23 cellular contexts compared by ENCODE assay signal in the genomic region with DNA sequence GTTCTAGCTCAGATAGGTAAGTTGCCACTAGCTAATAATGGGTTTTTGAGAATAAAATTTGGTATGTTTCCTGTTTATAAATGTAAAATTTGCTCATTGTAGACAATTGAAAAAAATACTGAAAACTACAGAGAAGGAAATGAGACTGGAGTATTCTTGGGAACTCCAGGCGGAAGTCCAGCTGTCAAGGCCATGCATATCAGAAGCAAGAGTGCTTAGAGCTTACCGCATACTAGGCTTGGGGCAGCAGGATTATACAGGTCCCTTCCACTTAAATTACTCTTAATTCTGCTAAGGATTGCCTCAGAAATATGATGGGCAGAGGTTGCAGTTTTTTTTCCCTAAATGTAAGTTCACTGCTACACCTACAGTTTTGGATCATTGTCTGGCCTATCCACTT. TPM values are rescaled to one million over a fixed set of nuclear protein-coding genes. Genes with fewer than 3 reads are reported as not detected.
DNase-seq lines count a peak whose midpoint lies in the region; ATAC-seq, FAIRE-seq and TF ChIP-seq lines count a peak whose summit lies in the region.
"Had no signal": no experiment of that assay in that cellular context is flagged by ENCODE, and none has a peak within 500 bp of the region (broad histone marks: within the 10 kb centered on the region; RNA-seq: fewer than 3 reads in every experiment).

No MANE protein-coding gene starts in this region.

- H2BK15ac ChIP-seq in mesendoderm (replicated peaks; ENCODE audit: low read depth): no peak overlapping the region

- intact Hi-C loops in right lobe of liver (cut with DNase I) (no loop called here), HepG2 (cut with micrococcal nuclease; ENCODE audit: unreplicated experiment) (no loop called here), spleen (cut with DNase I; ENCODE audit: low total_unique reads) (no loop called here)

- H3K23ac ChIP-seq in mesendoderm (ENCODE audit: low read length): no peak overlapping the region

- H3K27ac ChIP-seq in right lobe of liver (no peak overlapping the region), HepG2 (ENCODE audit: extremely low read length, insufficient read depth, low read length) (no peak overlapping the region), mesendoderm (ENCODE audit: low read depth, low read length) (no peak overlapping the region), spleen (peak overlapping the region in 7 of 8 donors; percentile 12 to 65 (median 49))
- H3K27ac ChIP-seq: 22Rv1; A549; BLaER1 treated with 17β-estradiol and CSF1 and Interleukin-3, amounts not matched to agents 10 nM and 100 nM; C4-2B had no signal

- H4K8ac ChIP-seq in mesendoderm (ENCODE audit: low read depth, low read length): peak overlapping the region; percentile 39

- H2BK120ac ChIP-seq in mesendoderm (ENCODE audit: low read depth, low read length): no peak overlapping the region

- no peaks in the 10 kb centered on the region for H4K20me1 ChIP-seq in HepG2 (ENCODE audit: insufficient read depth, low read length)
- H4K20me1 ChIP-seq: BLaER1 treated with 17β-estradiol and CSF1 and Interleukin-3, amounts not matched to agents 10 nM and 100 nM had no signal

- TF ChIP-seq EP300 in HepG2 (IDR thresholded peaks at IDR 0.05; ENCODE audit: low read depth in 2 of 2, low read length in 2 of 2) (no peak), HepG2 (CRISPR knock-in tag; IDR thresholded peaks at IDR 0.05; ENCODE audit: borderline replicate concordance) (no peak)

- POLR2A ChIA-PET in HepG2 (lab: Yijun Ruan, JAX): no interaction called here

- FAIRE-seq in HepG2 (lab: Jason Lieb, UNC): no peak
- FAIRE-seq: A549, D721Med, GM12878, GM12892, GM18507 had no signal

- H3K9me3 Mint-ChIP-seq in activated T-cell treated with anti-CD3 and anti-CD28 coated beads, Interleukin-2, amount 50 U/mL, for 4 hours: peaks cover 6% of the 10 kb centered on the region
- H3K9me3 Mint-ChIP-seq: CD4-positive, alpha-beta T cell had no signal

- H3K4me1 Mint-ChIP-seq in activated T-cell treated with anti-CD3 and anti-CD28 coated beads, Interleukin-2, amount 50 U/mL, for 4 hours (ENCODE audit: low read depth): peaks cover 37% of the 10 kb centered on the region

- H3K27me3 Mint-ChIP-seq in activated T-cell treated with anti-CD3 and anti-CD28 coated beads, Interleukin-2, amount 50 U/mL, for 4 hours (ENCODE audit: low read depth): no peaks in the 10 kb centered on the region
- H3K27me3 Mint-ChIP-seq: B cell; CD4-positive, alpha-beta T cell had no signal

- H3K4me3 Mint-ChIP-seq in activated T-cell treated with anti-CD3 and anti-CD28 coated beads, Interleukin-2, amount 50 U/mL, for 4 hours: no peak overlapping the region
- H3K4me3 Mint-ChIP-seq: B cell; CD4-positive, alpha-beta T cell; CD8-positive, alpha-beta T cell had no signal

- H2AK5ac ChIP-seq in mesendoderm (ENCODE audit: low read length): no peak overlapping the region

- TF ChIP-seq RAD21 in HepG2 (CRISPR knock-in tag; IDR thresholded peaks at IDR 0.05): no peak

- no peaks in the 10 kb centered on the region for H3K4me1 ChIP-seq in right lobe of liver
- H3K4me1 ChIP-seq in HepG2 (ENCODE audit: insufficient read depth, low read length): 0 out of 2 replicates have a peak, but pooled peaks cover 6% of the 10 kb centered on the region
- H3K4me1 ChIP-seq in mesendoderm (ENCODE audit: control insufficient read depth, low read depth, low read length): no peaks in the 10 kb centered on the region
- peaks cover 4 to 70% (median 35%) of the 10 kb centered on the region in 6 donors for H3K4me1 ChIP-seq in spleen
- H3K4me1 ChIP-seq: A549 had no signal

- peak in 3 of 4 donors; percentile 47 to 53 (median 48) for ATAC-seq in right lobe of liver
- no peak for ATAC-seq in HepG2
- no peak for ATAC-seq in activated T-cell treated with anti-CD3 and anti-CD28 coated beads, Interleukin-2, amount 50 U/mL, for 4 hours
- no peak for ATAC-seq in esophagus mucosa
- ATAC-seq: A549; CD8-positive, alpha-beta T cell; GM12878 had no signal

- H2AFZ ChIP-seq in HepG2 (ENCODE audit: low read length): no peak overlapping the region

- no peak overlapping the region for H4K5ac ChIP-seq in mesendoderm (ENCODE audit: low read length)

- CTCF ChIA-PET in HepG2 (lab: Yijun Ruan, JAX; ENCODE audit: low intra/inter-chr PET ratio, low total read pairs): no interaction called here

- no peak overlapping the region for H2BK5ac ChIP-seq in mesendoderm (ENCODE audit: low read length)

- H3K27me3 ChIP-seq in right lobe of liver (no peaks in the 10 kb centered on the region), HepG2 (ENCODE audit: control insufficient read depth in 1 of 2, insufficient read depth in 2 of 2, low read length in 2 of 2) (no peaks in the 10 kb centered on the region), mesendoderm (ENCODE audit: insufficient read depth, low read length, poor library complexity) (no peaks in the 10 kb centered on the region), spleen (replicated peaks in 1 of 7) (no peaks in the 10 kb centered on the region)
- H3K27me3 ChIP-seq: BLaER1 treated with 17β-estradiol and CSF1 and Interleukin-3, amounts not matched to agents 10 nM and 100 nM had no signal

- TF ChIP-seq POLR2A in right lobe of liver (IDR thresholded peaks at IDR 0.05): no peak
- no peak for TF ChIP-seq POLR2A in HepG2 (IDR thresholded peaks at IDR 0.05; ENCODE audit: insufficient read depth in 1 of 2, low read depth in 2 of 2, low read length in 2 of 2)
- TF ChIP-seq POLR2A in spleen (IDR thresholded peaks at IDR 0.05): no peak

- H3K79me2 ChIP-seq in HepG2 (ENCODE audit: insufficient read depth, low read length) (peaks cover 7% of the 10 kb centered on the region), mesendoderm (ENCODE audit: control insufficient read depth, insufficient read depth, low read length) (no peaks in the 10 kb centered on the region)

- DNase-seq in NCI-H82 (lab: John Stamatoyannopoulos, UW) (peak; percentile 19), NCI-H82 treated with DMSO at 0.1 percent for 48 hours (lab: John Stamatoyannopoulos, UW; ENCODE audit: unreplicated experiment) (no peak), right lobe of liver (no peak), HepG2 (ENCODE audit: low spot score) (no peak), mesendoderm (no peak), spleen (no peak)
- DNase-seq in activated T-cell treated with anti-CD3 and anti-CD28 coated beads, Interleukin-2, amount 50 U/mL, for 4 hours: no peak
- DNase-seq: AML-193; Caco-2; Calu3; CD4-positive, alpha-beta T cell; CD8-positive, alpha-beta T cell; DMS79 treated with DMSO at 0.1 percent for 48 hours had no signal

- H3K36me3 ChIP-seq in right lobe of liver: no peaks in the 10 kb centered on the region
- H3K36me3 ChIP-seq in HepG2 (replicated peaks in 1 of 2; ENCODE audit: control insufficient read depth in 1 of 2, insufficient read depth in 2 of 2, low read length in 2 of 2): no peaks in the 10 kb centered on the region
- H3K36me3 ChIP-seq in mesendoderm (ENCODE audit: control insufficient read depth, insufficient read depth, low read length): no peaks in the 10 kb centered on the region
- no peaks in the 10 kb centered on the region for H3K36me3 ChIP-seq in spleen

- peaks cover 10% of the 10 kb centered on the region for H3K36me3 Mint-ChIP-seq in activated T-cell treated with anti-CD3 and anti-CD28 coated beads, Interleukin-2, amount 50 U/mL, for 4 hours (ENCODE audit: insufficient read depth)

- BruUV-seq in HepG2 (replicated peaks; lab: Mats Ljungman, UMichigan): no TSS peak

- H3K4me2 ChIP-seq in HepG2 (ENCODE audit: low read depth, low read length) (no peak overlapping the region), mesendoderm (ENCODE audit: low read length) (no peak overlapping the region)
- H3K4me2 ChIP-seq: A549; BLaER1 treated with 17β-estradiol and CSF1 and Interleukin-3, amounts not matched to agents 10 nM and 100 nM had no signal

- TF ChIP-seq CTCF in right lobe of liver (IDR thresholded peaks at IDR 0.05) (no peak), HepG2 (CRISPR knock-in tag; IDR thresholded peaks at IDR 0.05) (no peak), spleen (IDR thresholded peaks at IDR 0.05 in 8 of 11, conservative IDR thresholded peaks at IDR 0.05 in 3 of 11) (no peak)

- no peak overlapping the region for H3K18ac ChIP-seq in mesendoderm (ENCODE audit: low read length)

- H3K9ac ChIP-seq in HepG2 (ENCODE audit: insufficient read depth, low read depth, low read length): no peak overlapping the region
- no peak overlapping the region for H3K9ac ChIP-seq in mesendoderm (ENCODE audit: low read length)
- H3K9ac ChIP-seq: BLaER1 treated with 17β-estradiol and CSF1 and Interleukin-3, amounts not matched to agents 10 nM and 100 nM had no signal

- no peak overlapping the region for H3K4ac ChIP-seq in mesendoderm (ENCODE audit: low read depth, low read length)

- H3K56ac ChIP-seq in mesendoderm (ENCODE audit: low read length): no peak overlapping the region

- no peaks in the 10 kb centered on the region for H3K9me3 ChIP-seq in right lobe of liver
- no peaks in the 10 kb centered on the region for H3K9me3 ChIP-seq in HepG2 (ENCODE audit: low read length)
- peaks cover 0 to 6% (median 0%) of the 10 kb centered on the region in 8 donors for H3K9me3 ChIP-seq in spleen
- H3K9me3 ChIP-seq: A549, Caco-2 had no signal

- 62% methylated on average over 2 of the region's 2 CpGs for WGBS in right lobe of liver (ENCODE audit: insufficient coverage, low coverage, low lambda C conversion rate, missing lambda C conversion rate)
- WGBS in HepG2 (ENCODE audit: low lambda C conversion rate): 96% methylated on average over 2 of the region's 2 CpGs
- no CpG with 5 or more reads among the region's 2 CpGs for WGBS in mesendoderm (ENCODE audit: extremely low coverage, insufficient coverage, low lambda C conversion rate)
- 62 to 85% (median 79%) methylated on average over 2 of the region's 2 CpGs for WGBS in spleen, 5 donors

- peaks cover 2% of the 10 kb centered on the region for H3K79me1 ChIP-seq in mesendoderm (ENCODE audit: low read length)

- in situ Hi-C loops in HepG2 (cut with HindIII; ENCODE audit: extremely low pct_ligation_motif_present, low pct_unique_long_range_greater_than_20kb): loop anchor here (25.0 kb wide), 1 partner anchor 545 kb away; no protein-coding TSS in a partner anchor

- H3K4me3 ChIP-seq in right lobe of liver (no peak overlapping the region), HepG2 (replicated peaks in 1 of 3; ENCODE audit: insufficient read depth in 1 of 3, low read depth in 2 of 3, low read length in 3 of 3) (no peak overlapping the region), mesendoderm (ENCODE audit: low read length) (no peak overlapping the region), spleen (no peak overlapping the region)
- H3K4me3 ChIP-seq: A549; BLaER1 treated with 17β-estradiol and CSF1 and Interleukin-3, amounts not matched to agents 10 nM and 100 nM; GM12878 had no signal

RNA-seq across cellular contexts. Expression of a gene that starts 26.6 kb away (rescaled TPM):
- 10 to 100 TPM in 2 of 6 experiments, 1 to 10 TPM in 4; 7.6 to 15.3 (median 9.5) TPM for total RNA-seq in right lobe of liver
- 17.6 and 26.4 TPM in 2 replicates for total RNA-seq in HepG2 (2016; rRNA removed; fragmentation: Illumina TruSeq; extraction: Trizol)
- total RNA-seq in HepG2 (2016; cell fraction: cytosol; rRNA removed; fragmentation: Illumina TruSeq; extraction: Trizol; ENCODE audit: low read depth): 5.1 and 7.4 TPM in 2 replicates
- total RNA-seq in HepG2 (2016; cell fraction: insoluble cytoplasmic fraction; rRNA removed; fragmentation: Illumina TruSeq; extraction: Trizol): 15.5 and 22.3 TPM in 2 replicates
- total RNA-seq in HepG2 (2016; cell fraction: membrane; rRNA removed; fragmentation: Illumina TruSeq; extraction: Trizol): 8.8 and 10.3 TPM in 2 replicates
- total RNA-seq in HepG2 (2016; cell fraction: nucleus; rRNA removed; fragmentation: Illumina TruSeq; extraction: Trizol): 16.7 and 18.7 TPM in 2 replicates
- 12.4 and 16.8 TPM in 2 replicates for polyA plus RNA-seq in HepG2 (2011; rRNA removed)
- polyA plus RNA-seq in HepG2 (2011; cell fraction: cytosol; rRNA removed): 10.1 and 13.1 TPM in 2 replicates
- polyA plus RNA-seq in HepG2 (2011; cell fraction: nucleus; rRNA removed): 7.0 and 8.0 TPM in 2 replicates
- 6.4 and 7.9 TPM in 2 replicates for polyA plus RNA-seq in HepG2 (2012)
- 2.4 and 2.5 TPM in 2 replicates for polyA plus RNA-seq in HepG2 (2016; cell fraction: cytosol; fragmentation: Illumina TruSeq; extraction: Trizol; ENCODE audit: low read depth)
- polyA plus RNA-seq in HepG2 (2016; cell fraction: insoluble cytoplasmic fraction; fragmentation: Illumina TruSeq; extraction: Trizol; ENCODE audit: low read depth): 29.3 and 34.5 TPM in 2 replicates
- 7.0 and 7.1 TPM in 2 replicates for polyA plus RNA-seq in HepG2 (2016; cell fraction: membrane; fragmentation: Illumina TruSeq; extraction: Trizol; ENCODE audit: low read depth)
- polyA plus RNA-seq in HepG2 (2016; cell fraction: nucleus; fragmentation: Illumina TruSeq; extraction: Trizol; ENCODE audit: insufficient read depth, low read depth): 10.9 and 12.8 TPM in 2 replicates
- 10.7 and 16.8 TPM in 2 replicates for polyA minus RNA-seq in HepG2 (2011; rRNA and poly(A)+ RNA removed; ENCODE audit: low replicate concordance)
- polyA minus RNA-seq in HepG2 (2011; cell fraction: cytosol; rRNA and poly(A)+ RNA removed): 4.9 and 8.4 TPM in 2 replicates
- 12.9 and 15.6 TPM in 2 replicates for polyA minus RNA-seq in HepG2 (2011; cell fraction: nucleus; rRNA and poly(A)+ RNA removed)
- 9.9 TPM for polyA plus RNA-seq in mesendoderm (2013, experiment 1 of 2)
- 10.6 TPM for polyA plus RNA-seq in mesendoderm (2013, experiment 2 of 2)
- 10 to 100 TPM; 13.2 to 21.2 (median 16.9) TPM for total RNA-seq in spleen
- polyA plus RNA-seq in spleen: 1 to 10 TPM; 7.6 to 9.3 (median 8.8) TPM
- total RNA-seq in activated T-cell treated with anti-CD3 and anti-CD28 coated beads, Interleukin-2, amount 50 U/mL, for 4 hours: 10 to 100 TPM; 12.5 to 16.9 (median 13.9) TPM
- total RNA-seq in esophagus mucosa: 5.3 TPM

RNA-seq across cellular contexts. Expression of a gene that starts 51.2 kb away (rescaled TPM):
- total RNA-seq in right lobe of liver: 10 to 100 TPM; 11.3 to 22.3 (median 21.4) TPM
- 154 and 206 TPM in 2 replicates for total RNA-seq in HepG2 (2016; rRNA removed; fragmentation: Illumina TruSeq; extraction: Trizol)
- total RNA-seq in HepG2 (2016; cell fraction: cytosol; rRNA removed; fragmentation: Illumina TruSeq; extraction: Trizol; ENCODE audit: low read depth): 43.8 and 53.8 TPM in 2 replicates
- total RNA-seq in HepG2 (2016; cell fraction: insoluble cytoplasmic fraction; rRNA removed; fragmentation: Illumina TruSeq; extraction: Trizol): 156 and 243 TPM in 2 replicates
- 49.5 and 53.8 TPM in 2 replicates for total RNA-seq in HepG2 (2016; cell fraction: membrane; rRNA removed; fragmentation: Illumina TruSeq; extraction: Trizol)
- total RNA-seq in HepG2 (2016; cell fraction: nucleus; rRNA removed; fragmentation: Illumina TruSeq; extraction: Trizol): 50.8 and 57.3 TPM in 2 replicates
- 21.3 and 38.3 TPM in 2 replicates for polyA plus RNA-seq in HepG2 (2011; rRNA removed)
- polyA plus RNA-seq in HepG2 (2011; cell fraction: cytosol; rRNA removed): 20.9 and 21.4 TPM in 2 replicates
- 6.7 and 9.1 TPM in 2 replicates for polyA plus RNA-seq in HepG2 (2011; cell fraction: nucleus; rRNA removed)
- 36.1 and 77.3 TPM in 2 replicates for polyA plus RNA-seq in HepG2 (2012)
- polyA plus RNA-seq in HepG2 (2016; cell fraction: cytosol; fragmentation: Illumina TruSeq; extraction: Trizol; ENCODE audit: low read depth): 40.7 and 49.7 TPM in 2 replicates
- 177 and 187 TPM in 2 replicates for polyA plus RNA-seq in HepG2 (2016; cell fraction: insoluble cytoplasmic fraction; fragmentation: Illumina TruSeq; extraction: Trizol; ENCODE audit: low read depth)
- polyA plus RNA-seq in HepG2 (2016; cell fraction: membrane; fragmentation: Illumina TruSeq; extraction: Trizol; ENCODE audit: low read depth): 42.6 and 46.1 TPM in 2 replicates
- 60.8 and 74.0 TPM in 2 replicates for polyA plus RNA-seq in HepG2 (2016; cell fraction: nucleus; fragmentation: Illumina TruSeq; extraction: Trizol; ENCODE audit: insufficient read depth, low read depth)
- 3.7 and 11.0 TPM in 2 replicates for polyA minus RNA-seq in HepG2 (2011; rRNA and poly(A)+ RNA removed; ENCODE audit: low replicate concordance)
- polyA minus RNA-seq in HepG2 (2011; cell fraction: cytosol; rRNA and poly(A)+ RNA removed): 7.7 and 17.3 TPM in 2 replicates
- polyA minus RNA-seq in HepG2 (2011; cell fraction: nucleus; rRNA and poly(A)+ RNA removed): 6.8 and 9.0 TPM in 2 replicates
- 105 TPM for polyA plus RNA-seq in mesendoderm (2013, experiment 1 of 2)
- polyA plus RNA-seq in mesendoderm (2013, experiment 2 of 2): 110 TPM
- total RNA-seq in spleen: 10 to 100 TPM; 18.0 to 32.1 (median 25.4) TPM
- polyA plus RNA-seq in spleen: 10 to 100 TPM; 28.3 to 41.8 (median 41.0) TPM
- total RNA-seq in activated T-cell treated with anti-CD3 and anti-CD28 coated beads, Interleukin-2, amount 50 U/mL, for 4 hours: 10 to 100 TPM; 76.9 to 82.6 (median 79.2) TPM
- 28.5 TPM for total RNA-seq in esophagus mucosa

Comparison
In these comparisons a context has a peak if more than half of its experiments do, and no peak if none do; other contexts are left out.
1. ATAC-seq: peak in right lobe of liver (3 of 4); none in HepG2 (single experiment), activated T-cell treated with anti-CD3 and anti-CD28 coated beads, Interleukin-2, amount 50 U/mL, for 4 hours (0 of 2) and esophagus mucosa (single experiment).
2. H3K27ac ChIP-seq: peak in spleen (7 of 8); none in right lobe of liver (0 of 3), HepG2 (single experiment) and mesendoderm (single experiment).